Comparison of ENCODE assay signal across 17 cellular contexts in genomic region chr4:1105662-1106061, GRCh38.
"Had no signal": no experiment of that assay in that cellular context is flagged by ENCODE, and none has a peak within 500 bp of the region (broad histone marks: within the 10 kb centered on the region; RNA-seq: fewer than 3 reads in every experiment).

No MANE protein-coding gene starts in this region.

- H3K9me3 ChIP-seq: ovary, uterus had no signal

- H3K4me1 ChIP-seq: uterus had no signal

- H3K27ac ChIP-seq: dorsolateral prefrontal cortex, hepatocyte, ovary, uterus had no signal

- H3K36me3 ChIP-seq: ovary, uterus had no signal

- H3K4me2 ChIP-seq: hepatocyte had no signal

- H2AFZ ChIP-seq: hepatocyte had no signal

- H3K36me3 Mint-ChIP-seq: memory B cell; natural killer cell treated with Interleukin-12 subunit alpha and Interleukin-12 subunit beta and Interleukin-15 and Interleukin-18, amount 100 ng/mL, for 72 hours; stimulated activated effector memory CD8-positive, alpha-beta T cell treated with anti-CD3 and anti-CD28 coated beads, Interleukin-12 subunit alpha, Interleukin-12 subunit beta, amount 100 ng/mL, for 72 hours; WTC11 had no signal

- H3K27me3 ChIP-seq: hepatocyte, ovary, uterus had no signal

- DNase-seq: activated CD4-positive, alpha-beta T cell treated with anti-CD3 and anti-CD28 coated beads for 4 hours; activated naive CD4-positive, alpha-beta T cell treated with Interleukin-2 at 50 U/mL for 16 hours; aorta; dorsolateral prefrontal cortex; kidney; left ventricle myocardium superior; ovary; stimulated activated CD4-positive, alpha-beta T cell treated with anti-CD3 and anti-CD28 coated beads, Interleukin-12 subunit alpha, Interleukin-12 subunit beta, amount 100 ng/mL, for 4 hours; stimulated activated CD4-positive, alpha-beta T cell treated with anti-CD3 and anti-CD28 coated beads, Interleukin-2, amount 100 ng/mL, for 24 hours; uterus had no signal

- ATAC-seq: activated T-helper 17 cell treated with anti-CD3 and anti-CD28 coated beads, Interleukin-2, amount 50 U/mL, for 72 hours; esophagus mucosa; left ventricle myocardium superior; stimulated activated effector memory CD8-positive, alpha-beta T cell treated with anti-CD3 and anti-CD28 coated beads, Interleukin-12 subunit alpha, Interleukin-12 subunit beta, amount 100 ng/mL, for 72 hours had no signal

- H3K4me3 ChIP-seq: dorsolateral prefrontal cortex, hepatocyte, ovary, uterus had no signal

- H3K27ac Mint-ChIP-seq: activated T-helper 17 cell treated with anti-CD3 and anti-CD28 coated beads, Interleukin-2, amount 50 U/mL, for 72 hours; memory B cell; natural killer cell treated with Interleukin-12 subunit alpha and Interleukin-12 subunit beta and Interleukin-15 and Interleukin-18, amount 100 ng/mL, for 72 hours; stimulated activated effector memory CD8-positive, alpha-beta T cell treated with anti-CD3 and anti-CD28 coated beads, Interleukin-12 subunit alpha, Interleukin-12 subunit beta, amount 100 ng/mL, for 72 hours; WTC11 had no signal

- H3K4me3 Mint-ChIP-seq: activated T-helper 17 cell treated with anti-CD3 and anti-CD28 coated beads, Interleukin-2, amount 50 U/mL, for 72 hours; memory B cell; natural killer cell treated with Interleukin-12 subunit alpha and Interleukin-12 subunit beta and Interleukin-15 and Interleukin-18, amount 100 ng/mL, for 72 hours; stimulated activated effector memory CD8-positive, alpha-beta T cell treated with anti-CD3 and anti-CD28 coated beads, Interleukin-12 subunit alpha, Interleukin-12 subunit beta, amount 100 ng/mL, for 72 hours; WTC11 had no signal

- H3K4me1 Mint-ChIP-seq: activated T-helper 17 cell treated with anti-CD3 and anti-CD28 coated beads, Interleukin-2, amount 50 U/mL, for 72 hours; memory B cell; stimulated activated effector memory CD8-positive, alpha-beta T cell treated with anti-CD3 and anti-CD28 coated beads, Interleukin-12 subunit alpha, Interleukin-12 subunit beta, amount 100 ng/mL, for 72 hours had no signal

- H3K9me3 Mint-ChIP-seq: activated T-helper 17 cell treated with anti-CD3 and anti-CD28 coated beads, Interleukin-2, amount 50 U/mL, for 72 hours; memory B cell; natural killer cell treated with Interleukin-12 subunit alpha and Interleukin-12 subunit beta and Interleukin-15 and Interleukin-18, amount 100 ng/mL, for 72 hours; stimulated activated effector memory CD8-positive, alpha-beta T cell treated with anti-CD3 and anti-CD28 coated beads, Interleukin-12 subunit alpha, Interleukin-12 subunit beta, amount 100 ng/mL, for 72 hours had no signal

- H3K79me2 ChIP-seq: hepatocyte had no signal
